ENCODE assay signal across 1 cellular context in the genomic region with DNA sequence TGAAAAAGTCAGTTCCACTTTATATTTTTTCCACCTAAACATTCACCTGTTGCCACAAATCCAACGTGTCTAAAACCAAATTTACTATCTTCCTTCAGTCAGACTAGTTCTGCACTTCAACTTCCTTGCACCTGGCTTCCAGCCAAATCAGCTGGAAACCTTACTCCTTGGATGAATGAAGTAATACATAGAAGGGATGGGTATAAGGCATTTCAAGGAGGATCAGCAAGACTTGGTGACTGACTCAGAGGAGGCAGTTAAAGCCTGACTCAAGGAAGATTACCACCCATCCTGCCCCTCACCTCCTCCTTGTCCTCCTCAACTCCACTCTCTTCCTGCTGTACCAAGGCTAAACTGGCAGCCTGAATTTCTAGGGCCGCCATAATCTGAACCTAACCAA.
TF ChIP-seq lines count a peak whose summit lies in the region.

No MANE protein-coding gene starts in this region.

TF ChIP-seq in IMR-90, 13 proteins besides CTCF, POLR2A, EP300 and RAD21:
- TF ChIP-seq BHLHE40 (IDR thresholded peaks at IDR 0.05; ENCODE audit: low read depth, low read length) (no peak), CEBPB (IDR thresholded peaks at IDR 0.05; ENCODE audit: low read depth, low read length) (peak; percentile 45; the same call in 1 of the 2 replicates)
TF ChIP-seq in IMR-90: peak in this region for 1.
